ENCODE assay signal across 9 cellular contexts in the genomic region with DNA sequence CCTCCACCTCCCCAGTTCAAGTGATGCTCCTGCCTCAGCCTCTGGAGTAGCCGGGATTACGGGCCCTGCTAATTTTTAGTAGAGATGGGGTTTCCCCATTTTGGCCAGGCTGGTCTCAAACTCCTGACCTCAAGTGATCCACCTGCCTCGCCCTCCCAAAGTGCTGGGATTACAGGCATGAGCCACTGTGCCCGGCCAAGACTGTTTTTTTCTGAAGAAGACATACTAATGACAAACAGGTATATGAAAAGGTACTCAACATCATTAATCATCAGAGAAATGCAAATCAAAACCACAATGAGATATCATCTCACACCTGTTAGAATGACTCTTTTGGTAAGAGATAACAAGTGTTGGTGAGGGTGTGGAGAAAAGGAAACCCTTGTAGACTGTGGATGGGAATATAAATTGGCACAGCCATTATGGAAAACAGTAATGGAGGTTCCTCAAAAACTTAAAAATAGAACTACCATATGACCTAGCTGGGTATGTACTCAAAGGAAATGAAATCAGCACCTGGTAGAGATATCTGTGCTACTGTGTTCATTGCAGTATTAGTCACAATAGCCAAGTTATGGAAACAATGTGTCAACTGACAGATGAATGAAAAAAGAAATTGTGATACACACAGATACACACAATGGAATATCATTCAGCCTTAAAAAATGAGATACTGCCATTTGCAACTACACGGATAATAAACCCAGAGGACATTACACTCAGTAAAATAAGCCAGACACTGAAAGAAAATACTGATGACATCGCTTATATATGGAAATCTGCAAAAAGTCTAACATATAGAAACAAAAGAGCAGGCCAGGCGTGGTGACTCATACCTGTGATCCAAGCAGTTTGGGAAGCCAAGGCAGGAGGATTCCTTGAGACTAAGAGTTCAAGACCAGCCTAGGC. TPM values are rescaled to one million over a fixed set of nuclear protein-coding genes. Genes with fewer than 3 reads are reported as not detected.
DNase-seq lines count a peak whose midpoint lies in the region; ATAC-seq, FAIRE-seq and TF ChIP-seq lines count a peak whose summit lies in the region.
"Had no signal": no experiment of that assay in that cellular context is flagged by ENCODE, and none has a peak within 500 bp of the region (broad histone marks: within the 10 kb centered on the region; RNA-seq: fewer than 3 reads in every experiment).

No MANE protein-coding gene starts in this region.

- peak overlapping the region; percentile 10 for H3K4me3 Mint-ChIP-seq in CD8-positive, alpha-beta T cell
- no peak overlapping the region for H3K4me3 Mint-ChIP-seq in astrocyte (ENCODE audit: unreplicated experiment)
- H3K4me3 Mint-ChIP-seq in Caco-2 (ENCODE audit: unreplicated experiment), result no peak overlapping the region

- no peak for TF ChIP-seq CTCF in CD8-positive, alpha-beta T cell (IDR thresholded peaks at IDR 0.05)
- TF ChIP-seq CTCF in astrocyte (IDR thresholded peaks at IDR 0.05; ENCODE audit: insufficient read depth, low read depth, low read length) (no peak), Caco-2 (IDR thresholded peaks at IDR 0.05; ENCODE audit: insufficient read depth in 1 of 2, low read depth in 1 of 2, low read length in 1 of 2, severe bottlenecking in 1 of 2, unreplicated experiment in 1 of 2) (no peak)

- peaks cover 95% of the 10 kb centered on the region for H3K79me2 ChIP-seq in astrocyte (ENCODE audit: insufficient read depth, low read length)

- CTCF ChIA-PET in CD8-positive, alpha-beta T cell (lab: Charles Lee), result interaction anchor here (0.8 kb wide), 1 partner anchor 129 kb away, joined by 4 read pairs; no protein-coding TSS in a partner anchor
- CTCF ChIA-PET in Caco-2 (lab: Charles Lee), result interaction anchor here (1.0 kb wide), 1 partner anchor 9 kb away, joined by 3 read pairs; no protein-coding TSS in a partner anchor

- H3K27ac Mint-ChIP-seq in CD8-positive, alpha-beta T cell, result no peak overlapping the region
- H3K27ac Mint-ChIP-seq in astrocyte (ENCODE audit: unreplicated experiment) (peak overlapping the region; percentile 23), Caco-2 (ENCODE audit: unreplicated experiment) (no peak overlapping the region)

- no peaks in the 10 kb centered on the region for H3K27me3 Mint-ChIP-seq in CD8-positive, alpha-beta T cell (ENCODE audit: low read depth)
- H3K27me3 Mint-ChIP-seq in astrocyte (ENCODE audit: low read depth, unreplicated experiment), result no peaks in the 10 kb centered on the region
- H3K27me3 Mint-ChIP-seq in Caco-2 (ENCODE audit: insufficient read depth, unreplicated experiment), result no peaks in the 10 kb centered on the region

- no peak for FAIRE-seq in astrocyte (lab: Jason Lieb, UNC)
- FAIRE-seq: colon had no signal

- H3K4me1 ChIP-seq in CD8-positive, alpha-beta T cell (ENCODE audit: insufficient read depth, low read length), result peaks cover 22% of the 10 kb centered on the region
- H3K4me1 ChIP-seq in astrocyte (ENCODE audit: insufficient read depth, low read length) (no peaks in the 10 kb centered on the region), Caco-2 (no peaks in the 10 kb centered on the region)

- H3K27me3 ChIP-seq in CD8-positive, alpha-beta T cell (ENCODE audit: insufficient read depth, low read length), result no peaks in the 10 kb centered on the region
- H3K27me3 ChIP-seq in astrocyte (ENCODE audit: insufficient read depth, low read length), result no peaks in the 10 kb centered on the region
- no peaks in the 10 kb centered on the region for H3K27me3 ChIP-seq in Caco-2 (replicated peaks; ENCODE audit: control insufficient read depth, insufficient read depth, low read length)

- DNase-seq in CD8-positive, alpha-beta T cell, result no peak
- peak; percentile 70 for DNase-seq in astrocyte (ENCODE audit: low read depth)
- no peak for DNase-seq in midbrain (lab: John Stamatoyannopoulos, UW)
- no peak for DNase-seq in Caco-2
- DNase-seq in NCI-H2081 treated with DMSO at 0.1 percent for 48 hours (lab: John Stamatoyannopoulos, UW), result no peak
- DNase-seq in NCI-H1436 (lab: John Stamatoyannopoulos, UW), result no peak

- intact Hi-C loops in CD8-positive, alpha-beta T cell (cut with DNase I, micrococcal nuclease), result no loop called here
- intact Hi-C loops in Caco-2 (cut with micrococcal nuclease; ENCODE audit: unreplicated experiment), result no loop called here

- BruUV-seq in Caco-2 (replicated peaks; lab: Mats Ljungman, UMichigan), result no TSS peak

- ATAC-seq in CD8-positive, alpha-beta T cell, result peak; percentile 44
- peak; percentile 47 for ATAC-seq in GM19324 (IDR thresholded peaks at IDR 0.05; ENCODE audit: low FRiP score, unreplicated experiment)
- ATAC-seq in HG03354 (IDR thresholded peaks at IDR 0.05; ENCODE audit: poor library complexity, severe bottlenecking, unreplicated experiment), result peak; percentile 89

- no peaks in the 10 kb centered on the region for H3K36me3 ChIP-seq in CD8-positive, alpha-beta T cell (ENCODE audit: insufficient read depth, low read length)
- no peaks in the 10 kb centered on the region for H3K36me3 ChIP-seq in astrocyte (ENCODE audit: insufficient read depth, low read length)
- no peaks in the 10 kb centered on the region for H3K36me3 ChIP-seq in Caco-2 (ENCODE audit: control insufficient read depth, insufficient read depth, low read length)

- H3K4me3 ChIP-seq in CD8-positive, alpha-beta T cell (ENCODE audit: low read depth, low read length), result no peak overlapping the region
- H3K4me3 ChIP-seq in astrocyte (ENCODE audit: insufficient read depth, low read depth, low read length), result no peak overlapping the region
- no peak overlapping the region for H3K4me3 ChIP-seq in Caco-2 (ENCODE audit: low read depth, low read length)

- H3K4me1 Mint-ChIP-seq in CD8-positive, alpha-beta T cell (ENCODE audit: low read depth), result peaks cover 74% of the 10 kb centered on the region
- H3K4me1 Mint-ChIP-seq in astrocyte (ENCODE audit: low read depth, unreplicated experiment) (peaks cover 15% of the 10 kb centered on the region), Caco-2 (ENCODE audit: low read depth, unreplicated experiment) (peaks cover 5% of the 10 kb centered on the region)

- H3K9ac ChIP-seq in astrocyte (ENCODE audit: low read length), result no peak overlapping the region

- no peaks in the 10 kb centered on the region for H3K9me3 ChIP-seq in CD8-positive, alpha-beta T cell (ENCODE audit: low read length)
- H3K9me3 ChIP-seq in astrocyte (ENCODE audit: insufficient read depth, low read depth, low read length) (no peaks in the 10 kb centered on the region), Caco-2 (no peaks in the 10 kb centered on the region)

- no peak overlapping the region for H2AFZ ChIP-seq in astrocyte (ENCODE audit: low read depth, low read length)

- POLR2A ChIA-PET in CD8-positive, alpha-beta T cell (lab: Charles Lee), result no interaction called here
- POLR2A ChIA-PET in Caco-2 (lab: Charles Lee), result no interaction called here

- H3K36me3 Mint-ChIP-seq in CD8-positive, alpha-beta T cell, result peaks cover 27% of the 10 kb centered on the region
- H3K36me3 Mint-ChIP-seq in astrocyte (ENCODE audit: low read depth, unreplicated experiment) (peaks cover 2% of the 10 kb centered on the region), Caco-2 (ENCODE audit: insufficient read depth, unreplicated experiment) (peaks cover 18% of the 10 kb centered on the region)

- H4K20me1 ChIP-seq in astrocyte (ENCODE audit: insufficient read depth, low read length), result peaks cover 43% of the 10 kb centered on the region

- H3K4me2 ChIP-seq in astrocyte (ENCODE audit: low read length), result no peak overlapping the region

- H3K27ac ChIP-seq in CD8-positive, alpha-beta T cell (ENCODE audit: low read depth, low read length), result no peak overlapping the region
- H3K27ac ChIP-seq in astrocyte (ENCODE audit: low read depth, low read length), result no peak overlapping the region

- H3K9me3 Mint-ChIP-seq in CD8-positive, alpha-beta T cell, result no peaks in the 10 kb centered on the region
- H3K9me3 Mint-ChIP-seq in astrocyte (ENCODE audit: unreplicated experiment), result no peaks in the 10 kb centered on the region
- no peaks in the 10 kb centered on the region for H3K9me3 Mint-ChIP-seq in Caco-2 (ENCODE audit: unreplicated experiment)

RNA-seq across cellular contexts. Expression of gene SOS1, which starts 20.8 kb away (rescaled TPM):
- total RNA-seq in CD8-positive, alpha-beta T cell, result 10 to 100 TPM; 20.2 to 22.8 TPM
- total RNA-seq in astrocyte (33.3 and 44.0 TPM in 2 replicates), Caco-2 (2022) (49.7 and 50.1 TPM in 2 replicates)
